ENCODE assay signal across 21 cellular contexts in the genomic region with DNA sequence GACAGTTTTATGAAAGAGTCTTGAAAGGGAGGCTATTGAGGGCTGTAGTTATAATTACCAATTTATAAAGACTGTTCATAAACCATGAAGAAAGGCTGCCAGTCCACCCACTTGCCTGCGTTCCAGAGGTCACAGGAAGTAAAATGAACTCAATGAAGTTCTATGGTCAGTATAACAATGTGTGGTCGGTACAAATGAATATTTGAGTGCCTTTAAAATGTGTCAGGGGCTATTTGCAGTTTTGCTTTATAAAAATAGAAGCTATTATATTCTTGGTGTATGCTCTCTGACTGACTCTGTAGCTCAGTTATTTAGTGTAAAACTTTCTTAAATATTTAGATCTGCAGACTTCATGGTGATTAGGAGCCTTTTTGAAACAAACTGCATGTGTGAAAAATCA. TPM values are rescaled to one million over a fixed set of nuclear protein-coding genes. Genes with fewer than 3 reads are reported as not detected.
A peak's percentile ranks its signal among the peaks of the same experiment; 100 is the strongest.
DNase-seq lines count a peak whose midpoint lies in the region; TF ChIP-seq lines count a peak whose summit lies in the region.
"Had no signal": no experiment of that assay in that cellular context is flagged by ENCODE, and none has a peak within 500 bp of the region (broad histone marks: within the 10 kb centered on the region; RNA-seq: fewer than 3 reads in every experiment).

No MANE protein-coding gene starts in this region.

- no peak overlapping the region for H3K4me3 Mint-ChIP-seq in neural crest cell
- H3K4me3 Mint-ChIP-seq: activated naive CD8-positive, alpha-beta T cell; naive B cell; stimulated activated naive CD8-positive, alpha-beta T cell treated with anti-CD3 and anti-CD28 coated beads, Interleukin-15, Interleukin-2, amounts not matched to agents 100 ng/mL and 50 ng/mL, for 24 hours had no signal

- H3K36me3 ChIP-seq in KOPT-K1 (ENCODE audit: insufficient read depth, low read length): peaks cover 37% of the 10 kb centered on the region
- H3K36me3 ChIP-seq in suprapubic skin: peaks cover 55% of the 10 kb centered on the region

- H3K4me1 ChIP-seq in suprapubic skin: peaks cover 3% of the 10 kb centered on the region
- H3K4me1 ChIP-seq: tibial artery had no signal

- H3K27me3 Mint-ChIP-seq in neural crest cell (ENCODE audit: low read depth): no peaks in the 10 kb centered on the region
- H3K27me3 Mint-ChIP-seq: activated naive CD8-positive, alpha-beta T cell; naive B cell; stimulated activated naive CD8-positive, alpha-beta T cell treated with anti-CD3 and anti-CD28 coated beads, Interleukin-15, Interleukin-2, amounts not matched to agents 100 ng/mL and 50 ng/mL, for 24 hours had no signal

- H3K27me3 ChIP-seq in suprapubic skin: no peaks in the 10 kb centered on the region
- H3K27me3 ChIP-seq: tibial artery had no signal

- TF ChIP-seq CTCF in choroid plexus epithelial cell (conservative IDR thresholded peaks at IDR 0.05; ENCODE audit: low read depth, low read length): no peak
- no peak for TF ChIP-seq CTCF in neural crest cell (conservative IDR thresholded peaks at IDR 0.05)
- TF ChIP-seq CTCF in suprapubic skin (IDR thresholded peaks at IDR 0.05): no peak

- peak overlapping the region; percentile 27 for H3K27ac Mint-ChIP-seq in neural crest cell (ENCODE audit: unreplicated experiment)
- H3K27ac Mint-ChIP-seq: activated naive CD8-positive, alpha-beta T cell had no signal

- H3K27ac ChIP-seq in KOPT-K1 (ENCODE audit: low read depth, low read length, poor library complexity, severe bottlenecking): peak overlapping the region; percentile 88
- no peak overlapping the region for H3K27ac ChIP-seq in suprapubic skin
- H3K27ac ChIP-seq: RWPE1, tibial artery, VCaP had no signal

- H3K4me3 ChIP-seq in choroid plexus epithelial cell (ENCODE audit: low read depth, low read length) (no peak overlapping the region), suprapubic skin (no peak overlapping the region)
- H3K4me3 ChIP-seq: tibial artery had no signal

- H3K4me1 Mint-ChIP-seq in neural crest cell: peaks cover 13% of the 10 kb centered on the region

- no peak for TF ChIP-seq EP300 in suprapubic skin (IDR thresholded peaks at IDR 0.05)

- DNase-seq in EH (ENCODE audit: low read depth) (peak; percentile 73), choroid plexus epithelial cell (ENCODE audit: low read depth) (peak; percentile 36), neural crest cell (ENCODE audit: low read depth, low spot score) (no peak), suprapubic skin (ENCODE audit: low spot score in 2 of 2) (no peak), T-helper 1 cell (no peak), NCI-H524 treated with DMSO at 0.1 percent for 48 hours (lab: John Stamatoyannopoulos, UW) (no peak)
- DNase-seq: activated CD4-positive, alpha-beta T cell treated with anti-CD3 and anti-CD28 coated beads for 48 hours; aorta; effector CD4-positive, alpha-beta T cell; head of caudate nucleus; mesenchymal stem cell; naive B cell; NCI-H1092 treated with DMSO at 0.1 percent for 48 hours; NCI-H187 treated with DMSO at 0.1 percent for 48 hours; NCI-H69; tibial artery had no signal

- WGBS in suprapubic skin: 77% methylated on average over 2 of the region's 2 CpGs

- peaks cover 9% of the 10 kb centered on the region for H3K9me3 Mint-ChIP-seq in neural crest cell
- H3K9me3 Mint-ChIP-seq: naive B cell; stimulated activated naive CD8-positive, alpha-beta T cell treated with anti-CD3 and anti-CD28 coated beads, Interleukin-15, Interleukin-2, amounts not matched to agents 100 ng/mL and 50 ng/mL, for 24 hours had no signal

- peaks cover 39% of the 10 kb centered on the region for H3K36me3 Mint-ChIP-seq in neural crest cell (ENCODE audit: low read depth)
- H3K36me3 Mint-ChIP-seq: activated naive CD8-positive, alpha-beta T cell had no signal

- H3K9me3 ChIP-seq in KOPT-K1 (ENCODE audit: insufficient read depth, low read length, poor library complexity, severe bottlenecking) (peaks cover 10% of the 10 kb centered on the region), suprapubic skin (no peaks in the 10 kb centered on the region)
- H3K9me3 ChIP-seq: tibial artery had no signal

- TF ChIP-seq POLR2A in suprapubic skin (IDR thresholded peaks at IDR 0.05): no peak

RNA-seq across cellular contexts. Expression of a gene that starts 47.0 kb away (rescaled TPM):
- total RNA-seq in neural crest cell (118 and 122 TPM in 2 replicates), suprapubic skin (10 to 100 TPM; 77.7 to 83.0 (median 82.2) TPM)

Comparison
In these comparisons a context has a peak if more than half of its experiments do, and no peak if none do; other contexts are left out.
1. DNase-seq: peak in EH (single experiment) and choroid plexus epithelial cell (single experiment); none in neural crest cell (single experiment), suprapubic skin (0 of 2), T-helper 1 cell (0 of 5) and NCI-H524 treated with DMSO at 0.1 percent for 48 hours (single experiment).